Comparison of ENCODE assay signal across 22 cellular contexts in genomic region chr7:121137580-121137979, GRCh38.
"Had no signal": no experiment of that assay in that cellular context is flagged by ENCODE, and none has a peak within 500 bp of the region (broad histone marks: within the 10 kb centered on the region; RNA-seq: fewer than 3 reads in every experiment).

No MANE protein-coding gene starts in this region.

- H3K4me3 ChIP-seq: ascending aorta, colonic mucosa, lower lobe of right lung, vagina had no signal

- H3K27ac ChIP-seq: ascending aorta, colonic mucosa, lower lobe of right lung, vagina, WERI-Rb-1 had no signal

- H3K4me3 Mint-ChIP-seq: activated CD4-positive, alpha-beta memory T cell treated with anti-CD3 and anti-CD28 coated beads, Interleukin-2, amount 10 ng/mL, durations not matched to agents 7 days and 5 days; activated naive CD4-positive, alpha-beta T cell treated with anti-CD3 and anti-CD28 coated beads for 36 hours; activated T-cell treated with anti-CD3 and anti-CD28 coated beads, Interleukin-2, amount 50 U/mL, for 24 hours; central memory CD8-positive, alpha-beta T cell; mesothelial cell of epicardium; neural crest cell; T-helper 17 cell had no signal

- H3K36me3 ChIP-seq: colonic mucosa, WERI-Rb-1 had no signal

- H3K27me3 ChIP-seq: ascending aorta, colonic mucosa, vagina had no signal

- H3K27ac Mint-ChIP-seq: activated CD4-positive, alpha-beta memory T cell treated with anti-CD3 and anti-CD28 coated beads, Interleukin-2, amount 10 ng/mL, durations not matched to agents 7 days and 5 days; activated CD4-positive, alpha-beta T cell treated with anti-CD3 and anti-CD28 coated beads for 36 hours; activated naive CD4-positive, alpha-beta T cell treated with anti-CD3 and anti-CD28 coated beads for 36 hours; activated T-cell treated with anti-CD3 and anti-CD28 coated beads, Interleukin-2, amount 50 U/mL, for 24 hours; activated T-helper 2 cell treated with anti-CD3 and anti-CD28 coated beads, Interferon-gamma antibody, Interleukin-2, Interleukin-4, amounts not matched to agents 10 μg/mL and 5 μg/mL and 100 μg/mL, durations not matched to agents 14 hours and 24 hours and 36 hours; mesothelial cell of epicardium; T-helper 17 cell had no signal

- H3K27me3 Mint-ChIP-seq: central memory CD8-positive, alpha-beta T cell had no signal

- DNase-seq: activated CD4-positive, alpha-beta memory T cell treated with anti-CD3 and anti-CD28 coated beads, Interleukin-2, amount 10 ng/mL, durations not matched to agents 7 days and 5 days; colonic mucosa; foreskin melanocyte; glutamatergic neuron; hippocampal formation; islet precursor cell; lower lobe of right lung; retina; stimulated activated CD4-positive, alpha-beta T cell treated with anti-CD3 and anti-CD28 coated beads, Interleukin-2, amount 100 ng/mL, for 24 hours; T-helper 17 cell; trophoblast cell; WERI-Rb-1 had no signal

- H3K9me3 ChIP-seq: ascending aorta, colonic mucosa, lower lobe of right lung, vagina had no signal

- H3K4me1 Mint-ChIP-seq: central memory CD8-positive, alpha-beta T cell; neural crest cell had no signal

- H3K9me3 Mint-ChIP-seq: activated CD4-positive, alpha-beta memory T cell treated with anti-CD3 and anti-CD28 coated beads, Interleukin-2, amount 10 ng/mL, durations not matched to agents 7 days and 5 days; activated naive CD4-positive, alpha-beta T cell treated with anti-CD3 and anti-CD28 coated beads for 36 hours; activated T-cell treated with anti-CD3 and anti-CD28 coated beads, Interleukin-2, amount 50 U/mL, for 24 hours; activated T-helper 2 cell treated with anti-CD3 and anti-CD28 coated beads, Interferon-gamma antibody, Interleukin-2, Interleukin-4, amounts not matched to agents 10 μg/mL and 5 μg/mL and 100 μg/mL, durations not matched to agents 14 hours and 24 hours and 36 hours; central memory CD8-positive, alpha-beta T cell; mesothelial cell of epicardium; neural crest cell; stimulated activated naive CD8-positive, alpha-beta T cell treated with anti-CD3 and anti-CD28 coated beads, Interleukin-15, Interleukin-2, amounts not matched to agents 100 ng/mL and 50 ng/mL, for 24 hours had no signal

- H3K4me1 ChIP-seq: colonic mucosa, lower lobe of right lung, vagina had no signal

- H3K36me3 Mint-ChIP-seq: mesothelial cell of epicardium had no signal
